In the genomic region with DNA sequence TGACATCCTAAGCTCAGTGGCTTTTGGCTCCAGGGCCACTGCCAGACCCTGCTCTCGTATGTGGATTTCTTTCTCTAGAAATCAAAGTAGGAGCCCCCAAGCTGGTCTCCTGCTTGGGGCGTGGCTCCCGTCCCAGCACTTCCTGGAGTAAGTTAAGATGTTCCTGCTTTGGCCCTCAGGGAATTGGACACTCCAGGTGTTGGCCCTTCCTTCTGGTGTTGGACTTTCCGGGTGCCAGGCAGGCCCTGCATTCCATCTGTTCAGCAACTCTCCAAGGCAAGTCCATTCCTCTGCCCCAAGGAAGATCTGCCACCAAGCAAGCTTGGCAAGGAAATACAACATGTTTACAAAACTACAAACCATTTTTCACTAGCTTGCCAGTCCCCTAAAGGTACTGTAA, we compare ENCODE assay signal across 18 cellular contexts. TPM values are rescaled to one million over a fixed set of nuclear protein-coding genes. Genes with fewer than 3 reads are reported as not detected.
A peak's percentile ranks its signal among the peaks of the same experiment; 100 is the strongest.
DNase-seq lines count a peak whose midpoint lies in the region; ATAC-seq, FAIRE-seq and TF ChIP-seq lines count a peak whose summit lies in the region.
"Had no signal": no experiment of that assay in that cellular context is flagged by ENCODE, and none has a peak within 500 bp of the region (broad histone marks: within the 10 kb centered on the region; RNA-seq: fewer than 3 reads in every experiment).

No MANE protein-coding gene starts in this region.

- H3K27ac ChIP-seq in H1 (ENCODE audit: low read depth, low read length) (no peak overlapping the region), trophoblast cell (ENCODE audit: low read depth, low read length) (no peak overlapping the region)
- H3K27ac ChIP-seq in CD4-positive, alpha-beta T cell (ENCODE audit: low read depth, low read length) = no peak overlapping the region
- H3K27ac ChIP-seq: 22Rv1, BLaER1 had no signal

- peak overlapping the region; percentile 64 for H4K5ac ChIP-seq in H1 (ENCODE audit: insufficient read length, low read depth, low read length)

- H3K79me2 ChIP-seq in H1 (ENCODE audit: control insufficient read depth in 1 of 2, insufficient read depth in 2 of 2, low read length in 2 of 2) = no peaks in the 10 kb centered on the region
- H3K79me2 ChIP-seq in trophoblast cell (ENCODE audit: control insufficient read depth, insufficient read depth, low read length, poor library complexity) = no peaks in the 10 kb centered on the region

- no peak overlapping the region for H3K23ac ChIP-seq in H1 (ENCODE audit: insufficient read length)
- H3K23ac ChIP-seq in trophoblast cell (ENCODE audit: low read length) = no peak overlapping the region

- 0 out of 2 replicates have a peak overlapping the region, but pooled peaks have one; percentile 17 for H2BK12ac ChIP-seq in H1 (ENCODE audit: low read depth, low read length)
- H2BK12ac ChIP-seq in trophoblast cell (ENCODE audit: low read length) = no peak overlapping the region

- ATAC-seq in CD4-positive, alpha-beta T cell (ENCODE audit: poor library complexity) = no peak
- no peak for ATAC-seq in activated naive CD4-positive, alpha-beta T cell treated with anti-CD3 and anti-CD28 coated beads, Interleukin-2, amount 50 U/mL, for 72 hours

- H3K14ac ChIP-seq in H1 (ENCODE audit: insufficient read length) = no peak overlapping the region
- H3K14ac ChIP-seq in trophoblast cell (ENCODE audit: low read length) = no peak overlapping the region

- H2BK15ac ChIP-seq in H1 (ENCODE audit: low read length) = no peak overlapping the region

- no peaks in the 10 kb centered on the region for H3K27me3 ChIP-seq in H1 (replicated peaks in 1 of 4; ENCODE audit: control insufficient read depth in 3 of 4, extremely low read depth in 1 of 4, insufficient read depth in 3 of 4, low read length in 3 of 4)
- no peaks in the 10 kb centered on the region for H3K27me3 ChIP-seq in trophoblast cell (ENCODE audit: insufficient read depth, low read length)
- no peaks in the 10 kb centered on the region for H3K27me3 ChIP-seq in CD4-positive, alpha-beta T cell (ENCODE audit: control insufficient read depth, insufficient read depth, low read length)

- H3K79me1 ChIP-seq in H1 (ENCODE audit: low read depth, low read length) = no peaks in the 10 kb centered on the region
- H3K79me1 ChIP-seq in trophoblast cell (ENCODE audit: low read length) = peaks cover 3% of the 10 kb centered on the region

- no peaks in the 10 kb centered on the region for H3K9me3 Mint-ChIP-seq in CD4-positive, alpha-beta T cell
- H3K9me3 Mint-ChIP-seq in activated naive CD4-positive, alpha-beta T cell treated with anti-CD3 and anti-CD28 coated beads, Interleukin-2, amount 50 U/mL, for 72 hours = no peaks in the 10 kb centered on the region

- H2AK5ac ChIP-seq in H1 (ENCODE audit: low read depth, low read length) (no peak overlapping the region), trophoblast cell (ENCODE audit: low read length) (no peak overlapping the region)

- H3K56ac ChIP-seq in H1 (replicated peaks; ENCODE audit: insufficient read length, low read depth, low read length) = no peak overlapping the region

- no peak for TF ChIP-seq POLR2A in H1 (IDR thresholded peaks at IDR 0.05; ENCODE audit: control extremely low read depth in 1 of 2, low read depth in 2 of 2, low read length in 2 of 2)

- peak; percentile 66 for DNase-seq in DMS 273 (lab: John Stamatoyannopoulos, UW; ENCODE audit: unreplicated experiment)
- no peak for DNase-seq in DMS 273 treated with DMSO at 0.1 percent for 48 hours (lab: John Stamatoyannopoulos, UW)
- no peak for DNase-seq in H1 (ENCODE audit: low read depth in 1 of 2, low spot score in 2 of 2)
- DNase-seq in islet precursor cell = peak; percentile 50
- no peak for DNase-seq in trophoblast cell
- no peak for DNase-seq in CD4-positive, alpha-beta T cell
- DNase-seq in activated naive CD4-positive, alpha-beta T cell treated with anti-CD3 and anti-CD28 coated beads, Interleukin-2, amount 50 U/mL, for 72 hours (ENCODE audit: low spot score in 2 of 2) = no peak
- DNase-seq in stimulated activated naive CD4-positive, alpha-beta T cell treated with Interleukin-2 at 50 U/mL for 16 hours (lab: John Stamatoyannopoulos, UW) = no peak
- DNase-seq: AML-193, DMS79, IMR-90, KBM-7 had no signal

- CTCF ChIA-PET in H1 (lab: Charles Lee; ENCODE audit: partially characterized antibody) = no interaction called here
- CTCF ChIA-PET in CD4-positive, alpha-beta T cell (lab: Charles Lee) = no interaction called here

- POLR2A ChIA-PET in H1 (lab: Charles Lee; ENCODE audit: partially characterized antibody) = no interaction called here
- POLR2A ChIA-PET in CD4-positive, alpha-beta T cell (lab: Charles Lee) = no interaction called here

- peak; percentile 48 for FAIRE-seq in H1 (lab: Jason Lieb, UNC)
- FAIRE-seq: G401.6, GM12892, GM19239, H54 had no signal

- H3K4me2 ChIP-seq in H1 (ENCODE audit: insufficient read depth in 1 of 2, low read depth in 2 of 2, low read length in 2 of 2) (peak overlapping the region in 1 of 2 experiments; percentile 54; a peak in 3 of 4 replicates), trophoblast cell (ENCODE audit: low read length) (no peak overlapping the region)
- H3K4me2 ChIP-seq: BLaER1 had no signal

- H3K18ac ChIP-seq in H1 (ENCODE audit: extremely low read depth, low read length) = peak overlapping the region; percentile 60; the same call in 1 of the 2 replicates
- H3K18ac ChIP-seq in trophoblast cell (ENCODE audit: low read length) = no peak overlapping the region

- H3K4me3 Mint-ChIP-seq in CD4-positive, alpha-beta T cell = no peak overlapping the region

- H3K4me1 ChIP-seq in H1 (replicated peaks in 1 of 4; ENCODE audit: control insufficient read depth in 3 of 4, insufficient read depth in 4 of 4, low read length in 3 of 4) = peaks cover 6 to 26% (median 12%) of the 10 kb centered on the region in 4 experiments
- peaks cover 3 to 4% of the 10 kb centered on the region in 2 experiments for H3K4me1 ChIP-seq in trophoblast cell (ENCODE audit: control insufficient read depth in 1 of 2, insufficient read depth in 2 of 2, low read length in 2 of 2)
- H3K4me1 ChIP-seq: BLaER1 had no signal

- no peak overlapping the region for H2AFZ ChIP-seq in H1 (ENCODE audit: low read length)
- no peak overlapping the region for H2AFZ ChIP-seq in trophoblast cell (ENCODE audit: insufficient read depth, low read length, poor library complexity)

- no peak overlapping the region for H4K8ac ChIP-seq in H1 (ENCODE audit: extremely low read depth, insufficient read depth, low read length)
- no peak overlapping the region for H4K8ac ChIP-seq in trophoblast cell (ENCODE audit: low read depth, low read length)

- H3K36me3 Mint-ChIP-seq in CD4-positive, alpha-beta T cell (ENCODE audit: low read depth) = no peaks in the 10 kb centered on the region
- no peaks in the 10 kb centered on the region for H3K36me3 Mint-ChIP-seq in activated naive CD4-positive, alpha-beta T cell treated with anti-CD3 and anti-CD28 coated beads, Interleukin-2, amount 50 U/mL, for 72 hours

- 0 out of 2 replicates have a peak overlapping the region, but pooled peaks have one; percentile 48 for H2BK20ac ChIP-seq in H1 (ENCODE audit: low read length)

- H4K12ac ChIP-seq in trophoblast cell (ENCODE audit: low read depth, low read length) = peak overlapping the region; percentile 36

- H3K36me3 ChIP-seq in H1 (ENCODE audit: control insufficient read depth in 2 of 4, insufficient read depth in 4 of 4, low read length in 3 of 4) (no peaks in the 10 kb centered on the region), trophoblast cell (ENCODE audit: control insufficient read depth in 1 of 2, insufficient read depth in 2 of 2, low read length in 2 of 2) (no peaks in the 10 kb centered on the region)
- H3K36me3 ChIP-seq: BLaER1 had no signal

- TF ChIP-seq RAD21 in H1 (IDR thresholded peaks at IDR 0.05 in 1 of 2, conservative IDR thresholded peaks at IDR 0.05 in 1 of 2; ENCODE audit: low read depth in 2 of 2, low read length in 2 of 2) = no peak

- WGBS in H1 (ENCODE audit: extremely low coverage in 1 of 2, insufficient coverage in 1 of 2, insufficient read length in 1 of 2, insufficient replicate concordance in 2 of 2, low coverage in 1 of 2, low lambda C conversion rate in 2 of 2, missing lambda C conversion rate in 1 of 2), 2 experiments = 67% methylated on average over 1 of the region's 4 CpGs; no CpG with 5 or more reads in 1 of the 2 experiments
- no CpG with 5 or more reads among the region's 4 CpGs for WGBS in trophoblast cell (ENCODE audit: extremely low coverage, insufficient coverage, insufficient read length)

- no peak for TF ChIP-seq EP300 in H1 (IDR thresholded peaks at IDR 0.05; ENCODE audit: borderline replicate concordance in 1 of 2, low read depth in 2 of 2, low read length in 2 of 2)

- no peak for TF ChIP-seq CTCF in H1 (IDR thresholded peaks at IDR 0.05; ENCODE audit: control extremely low read depth in 1 of 3, insufficient read depth in 1 of 3, low read depth in 1 of 3, low read length in 3 of 3)
- no peak for TF ChIP-seq CTCF in CD4-positive, alpha-beta T cell (IDR thresholded peaks at IDR 0.05)

- H3K9ac ChIP-seq in H1 (replicated peaks in 1 of 4; ENCODE audit: extremely low read depth in 1 of 4, low read depth in 3 of 4, low read length in 3 of 4) (no peak overlapping the region), trophoblast cell (ENCODE audit: low read length) (no peak overlapping the region)
- H3K9ac ChIP-seq: BLaER1 had no signal

- peak overlapping the region; percentile 37 for H3K4ac ChIP-seq in H1 (replicated peaks; ENCODE audit: insufficient read length, low read depth, low read length)
- H3K4ac ChIP-seq in trophoblast cell (ENCODE audit: low read depth, low read length) = no peak overlapping the region

- H4K20me1 ChIP-seq in H1 (replicated peaks in 1 of 2; ENCODE audit: control insufficient read depth in 1 of 2, insufficient read depth in 2 of 2, low read length in 2 of 2) = no peaks in the 10 kb centered on the region
- H4K20me1 ChIP-seq: BLaER1 had no signal

- H3K4me1 Mint-ChIP-seq in CD4-positive, alpha-beta T cell (ENCODE audit: low read depth) = no peaks in the 10 kb centered on the region

- H3K9me3 ChIP-seq in H1 (ENCODE audit: insufficient read depth in 2 of 2, low read depth in 1 of 2, low read length in 1 of 2) = no peaks in the 10 kb centered on the region
- no peaks in the 10 kb centered on the region for H3K9me3 ChIP-seq in trophoblast cell (ENCODE audit: insufficient read depth, low read depth, low read length)
- H3K9me3 ChIP-seq in CD4-positive, alpha-beta T cell (ENCODE audit: control insufficient read depth, low read length) = no peaks in the 10 kb centered on the region

- H3K4me3 ChIP-seq in H1 (ENCODE audit: extremely low read depth in 1 of 4, insufficient read depth in 2 of 4, low read depth in 3 of 4, low read length in 4 of 4) (no peak overlapping the region), trophoblast cell (ENCODE audit: low read depth, low read length) (no peak overlapping the region)
- H3K4me3 ChIP-seq: BLaER1 had no signal

- H3K23me2 ChIP-seq in H1 (ENCODE audit: low read depth, low read length) = no peaks in the 10 kb centered on the region

- intact Hi-C loops in CD4-positive, alpha-beta T cell (cut with DNase I, micrococcal nuclease) = no loop called here

- no peak overlapping the region for H3K27ac Mint-ChIP-seq in CD4-positive, alpha-beta T cell
- H3K27ac Mint-ChIP-seq in activated naive CD4-positive, alpha-beta T cell treated with anti-CD3 and anti-CD28 coated beads, Interleukin-2, amount 50 U/mL, for 72 hours = no peak overlapping the region

- H4K91ac ChIP-seq in H1 (replicated peaks; ENCODE audit: insufficient read length, low read length) (peak overlapping the region; percentile 69), trophoblast cell (ENCODE audit: low read depth, low read length) (no peak overlapping the region)

- no peaks in the 10 kb centered on the region for H3K27me3 Mint-ChIP-seq in CD4-positive, alpha-beta T cell

- H2BK5ac ChIP-seq in H1 (ENCODE audit: low read depth, low read length) (peak overlapping the region; percentile 81; the same call in 1 of the 2 replicates), trophoblast cell (ENCODE audit: low read depth, low read length, poor library complexity) (no peak overlapping the region)

- peak overlapping the region; percentile 90 for H2BK120ac ChIP-seq in H1 (replicated peaks; ENCODE audit: low read depth, low read length)
- H2BK120ac ChIP-seq in trophoblast cell (ENCODE audit: insufficient read depth, low read length, poor library complexity) = no peak overlapping the region

RNA-seq across cellular contexts. Expression of a gene that starts 22.1 kb away (rescaled TPM):
- 225 and 230 TPM in 2 replicates for total RNA-seq in H1 (2021; fragmentation: NEBNext Ultra II Directional; extraction: Animal tissue kit (Norgen Biotek cat#: 25700))
- polyA plus RNA-seq in H1 (2011; rRNA removed) = 46.8 and 52.0 TPM in 2 replicates
- 48.3 TPM for polyA plus RNA-seq in H1 (2011; cell fraction: cytosol; rRNA removed)
- 47.3 TPM for polyA plus RNA-seq in H1 (2011; cell fraction: nucleus; rRNA removed)
- 125 to 163 TPM (median 149 TPM) in 4 replicates for polyA plus RNA-seq in H1 (2012, experiment 1 of 2)
- polyA plus RNA-seq in H1 (2012, experiment 2 of 2) = 62.4 TPM
- polyA plus RNA-seq in H1 (2013, experiment 1 of 2) = 226 TPM
- 230 TPM for polyA plus RNA-seq in H1 (2013, experiment 2 of 2)
- polyA minus RNA-seq in H1 (2011; rRNA and poly(A)+ RNA removed) = 72.3 and 79.2 TPM in 2 replicates
- polyA minus RNA-seq in H1 (2011; cell fraction: cytosol; rRNA and poly(A)+ RNA removed) = 82.6 TPM
- polyA minus RNA-seq in H1 (2011; cell fraction: nucleus; rRNA and poly(A)+ RNA removed) = 53.9 TPM
- polyA plus RNA-seq in trophoblast cell (2013) = 57.5 and 60.5 TPM in 2 replicates
- not detected for total RNA-seq in CD4-positive, alpha-beta T cell
- total RNA-seq in activated naive CD4-positive, alpha-beta T cell treated with anti-CD3 and anti-CD28 coated beads, Interleukin-2, amount 50 U/mL, for 72 hours = under 1 TPM in 1 of 2 donors, not detected in 1; 0.27 TPM

Comparison
In these comparisons a context has a peak if more than half of its experiments do, and no peak if none do; other contexts are left out.
1. DNase-seq: peak in DMS 273 (single experiment) and islet precursor cell (single experiment); none in DMS 273 treated with DMSO at 0.1 percent for 48 hours (single experiment), H1 (0 of 2), trophoblast cell (0 of 2), CD4-positive, alpha-beta T cell (0 of 10), activated naive CD4-positive, alpha-beta T cell treated with anti-CD3 and anti-CD28 coated beads, Interleukin-2, amount 50 U/mL, for 72 hours (0 of 2) and stimulated activated naive CD4-positive, alpha-beta T cell treated with Interleukin-2 at 50 U/mL for 16 hours (single experiment).
2. RNA of a gene that starts 22.1 kb away (total RNA-seq): 225 to 230 TPM in H1; 0.27 TPM in activated naive CD4-positive, alpha-beta T cell treated with anti-CD3 and anti-CD28 coated beads, Interleukin-2, amount 50 U/mL, for 72 hours and not detected in CD4-positive, alpha-beta T cell; every median in the first group is over 100 times any median in the second.